In the genomic region with DNA sequence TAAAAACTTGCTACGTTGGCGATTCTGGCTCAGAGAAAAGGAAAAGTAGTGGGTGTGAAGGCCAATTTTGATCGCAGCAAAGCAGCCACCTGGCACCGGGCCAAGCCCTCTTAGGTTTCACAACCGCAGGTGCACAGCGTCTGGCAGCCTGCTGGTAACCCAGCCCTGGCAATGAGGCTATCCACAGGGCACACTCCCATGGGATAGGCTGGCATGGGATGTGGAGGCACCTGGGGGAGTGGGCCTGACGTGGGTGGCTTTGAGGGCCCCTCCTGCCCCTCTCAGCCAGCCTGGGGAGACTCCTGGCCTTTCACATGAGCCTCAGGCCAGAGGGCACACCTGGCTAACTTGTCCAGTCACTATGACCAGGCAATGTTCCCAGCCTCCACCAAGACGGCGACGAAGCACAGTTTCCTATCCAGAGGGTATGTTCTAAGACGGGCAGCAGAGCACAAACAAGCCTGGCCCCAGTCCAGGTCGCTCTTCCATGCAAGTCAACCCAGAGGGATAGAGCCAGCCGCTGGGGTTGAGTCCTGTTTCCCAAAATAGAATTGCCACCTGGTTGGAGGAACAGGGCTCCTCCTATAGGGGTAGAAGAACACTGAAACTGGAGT, we compare ENCODE assay signal across 8 cellular contexts. TPM values are rescaled to one million over a fixed set of nuclear protein-coding genes. Genes with fewer than 3 reads are reported as not detected.
DNase-seq lines count a peak whose midpoint lies in the region; ATAC-seq and TF ChIP-seq lines count a peak whose summit lies in the region.

No MANE protein-coding gene starts in this region.

- no peaks in the 10 kb centered on the region for H4K20me1 ChIP-seq in Karpas-422 (ENCODE audit: insufficient read depth, low read depth, low read length)

- H3K9me3 ChIP-seq in Karpas-422 (ENCODE audit: low read length) (no peaks in the 10 kb centered on the region), tibial artery (no peaks in the 10 kb centered on the region)

- no peak for TF ChIP-seq CTCF in epithelial cell of proximal tubule (conservative IDR thresholded peaks at IDR 0.05; ENCODE audit: low read depth, low read length)
- no peak for TF ChIP-seq CTCF in tibial artery (IDR thresholded peaks at IDR 0.05)

- intact Hi-C loops in tibial artery (cut with DNase I; ENCODE audit: low total_unique reads): loop anchor here (5.0 to 10.0 kb wide), 3 partner anchors 76 to 339 kb away; no protein-coding TSS in a partner anchor

- peak overlapping the region; percentile 56 for H3K4me2 ChIP-seq in Karpas-422 (ENCODE audit: low read depth, low read length, poor library complexity, severe bottlenecking)

- H3K9me2 ChIP-seq in Karpas-422 (replicated peaks; ENCODE audit: insufficient read depth, low read length): no peaks in the 10 kb centered on the region

- DNase-seq in NCI-H82 (lab: John Stamatoyannopoulos, UW) (peak; percentile 66), NCI-H82 treated with DMSO at 0.1 percent for 48 hours (lab: John Stamatoyannopoulos, UW; ENCODE audit: unreplicated experiment) (no peak), Karpas-422 (peak; percentile 84), RPMI8226 (peak; percentile 97), epithelial cell of proximal tubule (ENCODE audit: low read depth) (peak; percentile 91), tibial artery (no peak)
- DNase-seq in stimulated activated CD4-positive, alpha-beta T cell treated with anti-CD3 and anti-CD28 coated beads, Interleukin-15, amount 100 ng/mL, for 24 hours: peak; percentile 57

- no peak for ATAC-seq in HG02973 (IDR thresholded peaks at IDR 0.05; ENCODE audit: unreplicated experiment)

- H2AFZ ChIP-seq in Karpas-422 (ENCODE audit: low read length): no peak overlapping the region

- H3K4me1 ChIP-seq in Karpas-422 (ENCODE audit: low read length) (peaks cover 22% of the 10 kb centered on the region), tibial artery (peaks cover 0 to 17% (median 0%) of the 10 kb centered on the region in 4 donors)

- no peak overlapping the region for H3K9ac ChIP-seq in Karpas-422 (ENCODE audit: low read length)

- no peak overlapping the region; the same call in 1 of the 2 replicates for H3K4me3 ChIP-seq in Karpas-422 (ENCODE audit: low read length)
- H3K4me3 ChIP-seq in epithelial cell of proximal tubule (ENCODE audit: low read depth, low read length): peak overlapping the region; percentile 3
- H3K4me3 ChIP-seq in tibial artery: no peak overlapping the region

- no peaks in the 10 kb centered on the region for H3K27me3 ChIP-seq in Karpas-422 (ENCODE audit: low read length)
- no peaks in the 10 kb centered on the region for H3K27me3 ChIP-seq in tibial artery

- no peaks in the 10 kb centered on the region for H3K36me3 ChIP-seq in Karpas-422 (ENCODE audit: insufficient read depth, low read length)
- peaks cover 0 to 40% (median 7%) of the 10 kb centered on the region in 3 donors for H3K36me3 ChIP-seq in tibial artery

- no peaks in the 10 kb centered on the region for H3K79me2 ChIP-seq in Karpas-422 (ENCODE audit: low read length)

- no peak overlapping the region for H3K27ac ChIP-seq in Karpas-422 (ENCODE audit: low read length)
- peak overlapping the region in 1 of 2 donors; percentile 26 for H3K27ac ChIP-seq in tibial artery

RNA-seq across cellular contexts. Expression of gene CMBL, which starts 19.0 kb away (rescaled TPM):
- total RNA-seq in Karpas-422 (2014; rRNA removed; shearing (Covaris generic); ENCODE audit: low replicate concordance): not detected in 2 replicates
- 2.2 and 3.0 TPM in 2 replicates for total RNA-seq in epithelial cell of proximal tubule

RNA-seq across cellular contexts. Expression of gene CCT5, which starts 38.6 kb away (rescaled TPM):
- total RNA-seq in Karpas-422 (2014; rRNA removed; shearing (Covaris generic); ENCODE audit: low replicate concordance): 319 and 381 TPM in 2 replicates
- total RNA-seq in epithelial cell of proximal tubule: 610 and 905 TPM in 2 replicates

RNA-seq across cellular contexts. Expression of gene ATPSCKMT, which starts 39.0 kb away (rescaled TPM):
- 4.4 and 13.5 TPM in 2 replicates for total RNA-seq in Karpas-422 (2014; rRNA removed; shearing (Covaris generic); ENCODE audit: low replicate concordance)
- total RNA-seq in epithelial cell of proximal tubule: 20.9 and 22.9 TPM in 2 replicates

Comparison
In these comparisons a context has a peak if more than half of its experiments do, and no peak if none do; other contexts are left out.
1. DNase-seq: peak in NCI-H82 (single experiment), Karpas-422 (single experiment), RPMI8226 (single experiment), epithelial cell of proximal tubule (single experiment) and stimulated activated CD4-positive, alpha-beta T cell treated with anti-CD3 and anti-CD28 coated beads, Interleukin-15, amount 100 ng/mL, for 24 hours (single experiment); none in NCI-H82 treated with DMSO at 0.1 percent for 48 hours (single experiment) and tibial artery (0 of 2).